17 cellular contexts compared by ENCODE assay signal in the genomic region with DNA sequence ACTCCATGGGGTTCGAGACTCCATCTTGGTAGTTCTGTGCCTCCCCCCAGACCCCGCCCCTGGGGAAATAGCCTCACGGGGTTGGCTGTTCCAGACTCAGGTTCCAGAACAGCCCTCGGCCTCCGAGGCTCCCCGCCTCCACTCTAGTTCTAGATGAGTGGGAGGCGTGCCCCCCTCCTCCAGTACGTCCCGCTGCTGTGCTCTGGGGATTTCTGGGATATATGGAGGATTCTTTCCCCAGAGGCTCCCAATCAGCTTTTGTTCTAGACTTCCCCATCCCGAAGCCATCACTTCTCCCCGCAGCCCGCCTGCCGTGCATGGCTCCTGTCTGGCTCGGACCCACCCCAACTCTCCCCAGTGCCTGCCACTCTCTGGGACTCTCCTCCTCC. TPM values are rescaled to one million over a fixed set of nuclear protein-coding genes. Genes with fewer than 3 reads are reported as not detected.
DNase-seq lines count a peak whose midpoint lies in the region; ATAC-seq, FAIRE-seq and TF ChIP-seq lines count a peak whose summit lies in the region.
"Had no signal": no experiment of that assay in that cellular context is flagged by ENCODE, and none has a peak within 500 bp of the region (broad histone marks: within the 10 kb centered on the region; RNA-seq: fewer than 3 reads in every experiment).

No MANE protein-coding gene starts in this region.

- no peaks in the 10 kb centered on the region; the same call in none of the 2 replicates for H3K4me1 ChIP-seq in ES-I3 (ENCODE audit: insufficient read depth, low read length)
- H3K4me1 ChIP-seq in NT2/D1 (ENCODE audit: insufficient read depth, insufficient read length): no peaks in the 10 kb centered on the region
- no peaks in the 10 kb centered on the region for H3K4me1 ChIP-seq in hepatocyte (ENCODE audit: insufficient read depth)
- peaks cover 22% of the 10 kb centered on the region for H3K4me1 ChIP-seq in lower lobe of right lung

- no peak for DNase-seq in NT2/D1 (ENCODE audit: low read depth, low spot score)
- no peak for DNase-seq in hepatocyte (ENCODE audit: low spot score)
- peak; percentile 29 for DNase-seq in putamen (ENCODE audit: low spot score)
- DNase-seq in lower lobe of right lung: no peak
- no peak for DNase-seq in GM19239 (ENCODE audit: insufficient read length, low spot score)
- DNase-seq: esophagus squamous epithelium, kidney glomerular epithelial cell, NCI-H1417 treated with DMSO at 0.1 percent for 48 hours, sigmoid colon had no signal

- no peaks in the 10 kb centered on the region for H4K20me1 ChIP-seq in hepatocyte (ENCODE audit: insufficient read depth, poor library complexity, severe bottlenecking)

- FAIRE-seq in GM19239 (lab: Jason Lieb, UNC): no peak

- H3K36me3 ChIP-seq in ES-I3 (ENCODE audit: insufficient read depth, low read length) (no peaks in the 10 kb centered on the region), NT2/D1 (ENCODE audit: insufficient read depth, insufficient read length, low read length) (no peaks in the 10 kb centered on the region), hepatocyte (replicated peaks; ENCODE audit: insufficient read depth, low read depth) (no peaks in the 10 kb centered on the region), lower lobe of right lung (no peaks in the 10 kb centered on the region)
- H3K36me3 ChIP-seq: esophagus squamous epithelium, sigmoid colon, thoracic aorta had no signal

- no peaks in the 10 kb centered on the region for H3K79me2 ChIP-seq in hepatocyte

- intact Hi-C loops in lower lobe of right lung (cut with DNase I): no loop called here

- no peak overlapping the region for H2AFZ ChIP-seq in hepatocyte

- H3K4me2 ChIP-seq in hepatocyte: peak overlapping the region; percentile 61

- peak overlapping the region; percentile 79; the same call in 1 of the 2 replicates for H3K9ac ChIP-seq in ES-I3 (ENCODE audit: low read depth, low read length)
- peak overlapping the region; percentile 80 for H3K9ac ChIP-seq in NT2/D1 (ENCODE audit: insufficient read length, low read depth)

- H3K9me3 ChIP-seq in ES-I3 (ENCODE audit: control insufficient read depth, insufficient read depth, low read length) (no peaks in the 10 kb centered on the region), NT2/D1 (ENCODE audit: insufficient read depth, low read length) (no peaks in the 10 kb centered on the region), hepatocyte (ENCODE audit: low read depth) (no peaks in the 10 kb centered on the region), lower lobe of right lung (no peaks in the 10 kb centered on the region)
- H3K9me3 ChIP-seq: esophagus squamous epithelium, sigmoid colon, thoracic aorta had no signal

- TF ChIP-seq CTCF in hepatocyte (IDR thresholded peaks at IDR 0.05; ENCODE audit: poor library complexity) (no peak), lower lobe of right lung (IDR thresholded peaks at IDR 0.05) (no peak)

- no peak for ATAC-seq in lower lobe of right lung
- ATAC-seq in GM19351 (IDR thresholded peaks at IDR 0.05; ENCODE audit: unreplicated experiment): no peak

- H3K27ac ChIP-seq in hepatocyte (no peak overlapping the region), lower lobe of right lung (no peak overlapping the region)
- H3K27ac ChIP-seq: esophagus squamous epithelium, sigmoid colon, thoracic aorta had no signal

- no peaks in the 10 kb centered on the region for H3K9me2 ChIP-seq in hepatocyte (replicated peaks; ENCODE audit: insufficient read depth)

- H3K27me3 ChIP-seq in NT2/D1 (ENCODE audit: insufficient read depth, insufficient read length): peaks cover 47% of the 10 kb centered on the region
- peaks cover 73% of the 10 kb centered on the region for H3K27me3 ChIP-seq in hepatocyte
- H3K27me3 ChIP-seq in lower lobe of right lung (ENCODE audit: low read depth): peaks cover 69% of the 10 kb centered on the region

- WGBS in hepatocyte (ENCODE audit: low lambda C conversion rate, missing lambda C conversion rate): 39% methylated on average over 14 of the region's 14 CpGs

- H3K4me3 ChIP-seq in NT2/D1 (ENCODE audit: insufficient read length, low read depth): peak overlapping the region; percentile 61
- H3K4me3 ChIP-seq in hepatocyte: no peak overlapping the region
- no peak overlapping the region for H3K4me3 ChIP-seq in lower lobe of right lung
- H3K4me3 ChIP-seq: esophagus squamous epithelium, sigmoid colon, thoracic aorta had no signal

RNA-seq across cellular contexts. Expression of a gene that starts 1.9 kb away (rescaled TPM):
- total RNA-seq in hepatocyte: 0.90 and 1.4 TPM in 2 replicates
- polyA plus RNA-seq in hepatocyte: 0.12 and 0.31 TPM in 2 replicates
- total RNA-seq in lower lobe of right lung: not detected
- total RNA-seq: activated naive CD4-positive, alpha-beta T cell treated with anti-CD3 and anti-CD28 coated beads for 36 hours; dermis blood vessel endothelial cell; esophagus squamous epithelium; NCI-H460; Right ventricle myocardium superior; sigmoid colon; thoracic aorta had no signal

RNA-seq across cellular contexts. Expression of a gene that starts 25.2 kb away (rescaled TPM):
- total RNA-seq in hepatocyte: not detected in 2 replicates
- polyA plus RNA-seq in hepatocyte: 0.18 and 0.68 TPM in 2 replicates
- total RNA-seq in lower lobe of right lung: not detected
- total RNA-seq: activated naive CD4-positive, alpha-beta T cell treated with anti-CD3 and anti-CD28 coated beads for 36 hours; esophagus squamous epithelium; Right ventricle myocardium superior; sigmoid colon; thoracic aorta had no signal
- polyA plus RNA-seq: BJ had no signal

RNA-seq across cellular contexts. Expression of a gene that starts 39.5 kb away (rescaled TPM):
- total RNA-seq in hepatocyte: 30.6 and 42.1 TPM in 2 replicates
- polyA plus RNA-seq in hepatocyte: 211 and 213 TPM in 2 replicates
- total RNA-seq in lower lobe of right lung: 126 TPM

RNA-seq across cellular contexts. Expression of a gene that starts 55.5 kb away (rescaled TPM):
- total RNA-seq in hepatocyte (0.13 TPM in 1 of 2 replicates, not detected in the other), lower lobe of right lung (0.21 TPM)
- 0.06 TPM in 1 of 2 replicates, not detected in the other for polyA plus RNA-seq in hepatocyte
- total RNA-seq: activated naive CD4-positive, alpha-beta T cell treated with anti-CD3 and anti-CD28 coated beads for 36 hours; esophagus squamous epithelium; thoracic aorta had no signal
